ENCODE assay signal across 36 cellular contexts in genomic region chr16:46719528-46719927, GRCh38. TPM values are rescaled to one million over a fixed set of nuclear protein-coding genes. Genes with fewer than 3 reads are reported as not detected.
"Had no signal": no experiment of that assay in that cellular context is flagged by ENCODE, and none has a peak within 500 bp of the region (broad histone marks: within the 10 kb centered on the region; RNA-seq: fewer than 3 reads in every experiment).

No MANE protein-coding gene starts in this region.

- FAIRE-seq: astrocyte, bronchial epithelial cell had no signal

- H3K27me3 Mint-ChIP-seq: activated naive CD4-positive, alpha-beta T cell treated with anti-CD3 and anti-CD28 coated beads, Interleukin-2, amount 10 ng/mL, durations not matched to agents 7 days and 5 days; activated naive CD4-positive, alpha-beta T cell treated with anti-CD3 and anti-CD28 coated beads, Interleukin-2, amount 50 U/mL, for 24 hours; activated naive CD8-positive, alpha-beta T cell; activated naive CD8-positive, alpha-beta T cell treated with anti-CD3 and anti-CD28 coated beads for 36 hours; activated naive CD8-positive, alpha-beta T cell treated with anti-CD3 and anti-CD28 coated beads, Interleukin-2, amount 50 U/mL, for 24 hours; activated T-cell treated with anti-CD3 and anti-CD28 coated beads, Interleukin-2, amount 50 U/mL, for 24 hours; activated T-helper 17 cell treated with anti-CD3 and anti-CD28 coated beads, Interleukin-2, amount 50 U/mL, for 72 hours; central memory CD8-positive, alpha-beta T cell had no signal

- ATAC-seq: activated naive CD4-positive, alpha-beta T cell treated with anti-CD3 and anti-CD28 coated beads, Interleukin-2, amount 50 U/mL, for 72 hours; activated naive CD8-positive, alpha-beta T cell treated with anti-CD3 and anti-CD28 coated beads, Interleukin-2, amount 50 U/mL, for 24 hours; activated T-cell treated with anti-CD3 and anti-CD28 coated beads, Interleukin-2, amount 50 U/mL, for 72 hours; activated T-helper 17 cell treated with anti-CD3 and anti-CD28 coated beads, Interleukin-2, amount 50 U/mL, for 72 hours; body of pancreas had no signal

- H3K4me3 Mint-ChIP-seq: activated naive CD4-positive, alpha-beta T cell treated with anti-CD3 and anti-CD28 coated beads for 36 hours; activated naive CD4-positive, alpha-beta T cell treated with anti-CD3 and anti-CD28 coated beads, Interleukin-2, amount 10 ng/mL, durations not matched to agents 7 days and 5 days; activated naive CD4-positive, alpha-beta T cell treated with anti-CD3 and anti-CD28 coated beads, Interleukin-2, amount 50 U/mL, for 24 hours; activated naive CD8-positive, alpha-beta T cell; activated naive CD8-positive, alpha-beta T cell treated with anti-CD3 and anti-CD28 coated beads for 36 hours; activated naive CD8-positive, alpha-beta T cell treated with anti-CD3 and anti-CD28 coated beads, Interleukin-2, amount 10 ng/mL, durations not matched to agents 7 days and 5 days; activated naive CD8-positive, alpha-beta T cell treated with anti-CD3 and anti-CD28 coated beads, Interleukin-2, amount 50 U/mL, for 24 hours; activated T-cell treated with anti-CD3 and anti-CD28 coated beads, Interleukin-2, amount 50 U/mL, for 24 hours; activated T-cell treated with anti-CD3 and anti-CD28 coated beads, Interleukin-2, amount 50 U/mL, for 4 hours; activated T-cell treated with anti-CD3 and anti-CD28 coated beads, Interleukin-2, amount 50 U/mL, for 72 hours; activated T-helper 1 cell treated with anti-CD3 and anti-CD28 coated beads, Interleukin-12 subunit alpha, Interleukin-12 subunit beta, Interleukin-2, Interleukin-4 antibody, amounts not matched to agents 30 ng/mL and 10 ng/mL and 1 ng/mL, durations not matched to agents 14 hours and 24 hours and 36 hours; activated T-helper 17 cell treated with anti-CD3 and anti-CD28 coated beads, Interleukin-2, amount 50 U/mL, for 72 hours; brain; central memory CD8-positive, alpha-beta T cell had no signal

- DNase-seq: activated effector memory CD4-positive, alpha-beta T cell treated with anti-CD3 and anti-CD28 coated beads, Interleukin-2, amount 50 U/mL, for 16 hours; activated effector memory CD4-positive, alpha-beta T cell treated with Interleukin-2 at 50 U/mL for 16 hours; activated gamma-delta T cell; activated gamma-delta T cell treated with Interleukin-2 at 50 U/mL for 16 hours; activated naive CD4-positive, alpha-beta T cell; activated naive CD4-positive, alpha-beta T cell treated with anti-CD3 and anti-CD28 coated beads for 36 hours; activated naive CD4-positive, alpha-beta T cell treated with anti-CD3 and anti-CD28 coated beads, Interleukin-2, amount 10 ng/mL, durations not matched to agents 7 days and 5 days; activated naive CD4-positive, alpha-beta T cell treated with anti-CD3 and anti-CD28 coated beads, Interleukin-2, amount 50 U/mL, for 16 hours; activated naive CD4-positive, alpha-beta T cell treated with Interleukin-2 at 50 U/mL for 16 hours; activated naive CD8-positive, alpha-beta T cell treated with anti-CD3 and anti-CD28 coated beads for 36 hours; activated naive CD8-positive, alpha-beta T cell treated with anti-CD3 and anti-CD28 coated beads, Interleukin-2, amount 10 ng/mL, durations not matched to agents 7 days and 5 days; activated naive CD8-positive, alpha-beta T cell treated with anti-CD3 and anti-CD28 coated beads, Interleukin-2, amount 50 U/mL, for 24 hours; activated T-cell treated with anti-CD3 and anti-CD28 coated beads, Interleukin-2, amount 50 U/mL, for 1 hour; activated T-cell treated with anti-CD3 and anti-CD28 coated beads, Interleukin-2, amount 50 U/mL, for 24 hours; activated T-cell treated with anti-CD3 and anti-CD28 coated beads, Interleukin-2, amount 50 U/mL, for 4 hours; activated T-cell treated with anti-CD3 and anti-CD28 coated beads, Interleukin-2, amount 50 U/mL, for 72 hours; adrenal gland; amniotic stem cell; amygdala; anterior cingulate cortex; aorta; body of pancreas; brain microvascular endothelial cell; caudate nucleus; cerebellar nuclear complex had no signal

- H3K9me3 Mint-ChIP-seq: activated naive CD4-positive, alpha-beta T cell treated with anti-CD3 and anti-CD28 coated beads for 36 hours; activated naive CD4-positive, alpha-beta T cell treated with anti-CD3 and anti-CD28 coated beads, Interleukin-2, amount 10 ng/mL, durations not matched to agents 7 days and 5 days; activated naive CD4-positive, alpha-beta T cell treated with anti-CD3 and anti-CD28 coated beads, Interleukin-2, amount 50 U/mL, for 24 hours; activated naive CD4-positive, alpha-beta T cell treated with anti-CD3 and anti-CD28 coated beads, Interleukin-2, amount 50 U/mL, for 72 hours; activated naive CD8-positive, alpha-beta T cell treated with anti-CD3 and anti-CD28 coated beads, Interleukin-2, amount 10 ng/mL, durations not matched to agents 7 days and 5 days; activated naive CD8-positive, alpha-beta T cell treated with anti-CD3 and anti-CD28 coated beads, Interleukin-2, amount 50 U/mL, for 24 hours; activated T-cell treated with anti-CD3 and anti-CD28 coated beads, Interleukin-2, amount 50 U/mL, for 4 hours; activated T-cell treated with anti-CD3 and anti-CD28 coated beads, Interleukin-2, amount 50 U/mL, for 72 hours; activated T-helper 1 cell treated with anti-CD3 and anti-CD28 coated beads, Interleukin-12 subunit alpha, Interleukin-12 subunit beta, Interleukin-2, Interleukin-4 antibody, amounts not matched to agents 30 ng/mL and 10 ng/mL and 1 ng/mL, durations not matched to agents 14 hours and 24 hours and 36 hours; activated T-helper 17 cell treated with anti-CD3 and anti-CD28 coated beads, Interleukin-2, amount 50 U/mL, for 72 hours; central memory CD8-positive, alpha-beta T cell had no signal

- H3K27ac Mint-ChIP-seq: activated naive CD4-positive, alpha-beta T cell treated with anti-CD3 and anti-CD28 coated beads for 36 hours; activated naive CD4-positive, alpha-beta T cell treated with anti-CD3 and anti-CD28 coated beads, Interleukin-2, amount 10 ng/mL, durations not matched to agents 7 days and 5 days; activated naive CD4-positive, alpha-beta T cell treated with anti-CD3 and anti-CD28 coated beads, Interleukin-2, amount 50 U/mL, for 24 hours; activated naive CD4-positive, alpha-beta T cell treated with anti-CD3 and anti-CD28 coated beads, Interleukin-2, amount 50 U/mL, for 72 hours; activated naive CD8-positive, alpha-beta T cell; activated naive CD8-positive, alpha-beta T cell treated with anti-CD3 and anti-CD28 coated beads for 36 hours; activated naive CD8-positive, alpha-beta T cell treated with anti-CD3 and anti-CD28 coated beads, Interleukin-2, amount 10 ng/mL, durations not matched to agents 7 days and 5 days; activated naive CD8-positive, alpha-beta T cell treated with anti-CD3 and anti-CD28 coated beads, Interleukin-2, amount 50 U/mL, for 24 hours; activated T-cell treated with anti-CD3 and anti-CD28 coated beads, Interleukin-2, amount 50 U/mL, for 24 hours; activated T-cell treated with anti-CD3 and anti-CD28 coated beads, Interleukin-2, amount 50 U/mL, for 72 hours; activated T-helper 1 cell treated with anti-CD3 and anti-CD28 coated beads, Interleukin-12 subunit alpha, Interleukin-12 subunit beta, Interleukin-2, Interleukin-4 antibody, amounts not matched to agents 30 ng/mL and 10 ng/mL and 1 ng/mL, durations not matched to agents 14 hours and 24 hours and 36 hours; activated T-helper 17 cell treated with anti-CD3 and anti-CD28 coated beads, Interleukin-2, amount 50 U/mL, for 72 hours; activated T-helper 2 cell treated with anti-CD3 and anti-CD28 coated beads, Interferon-gamma antibody, Interleukin-2, Interleukin-4, amounts not matched to agents 10 μg/mL and 5 μg/mL and 100 μg/mL, durations not matched to agents 14 hours and 24 hours and 36 hours; brain had no signal

- H3K4me1 Mint-ChIP-seq: activated naive CD4-positive, alpha-beta T cell treated with anti-CD3 and anti-CD28 coated beads, Interleukin-2, amount 10 ng/mL, durations not matched to agents 7 days and 5 days; activated naive CD4-positive, alpha-beta T cell treated with anti-CD3 and anti-CD28 coated beads, Interleukin-2, amount 50 U/mL, for 24 hours; activated naive CD8-positive, alpha-beta T cell treated with anti-CD3 and anti-CD28 coated beads for 36 hours; activated naive CD8-positive, alpha-beta T cell treated with anti-CD3 and anti-CD28 coated beads, Interleukin-2, amount 10 ng/mL, durations not matched to agents 7 days and 5 days; activated naive CD8-positive, alpha-beta T cell treated with anti-CD3 and anti-CD28 coated beads, Interleukin-2, amount 50 U/mL, for 24 hours; activated T-helper 17 cell treated with anti-CD3 and anti-CD28 coated beads, Interleukin-2, amount 50 U/mL, for 72 hours; brain; central memory CD8-positive, alpha-beta T cell had no signal

- H3K36me3 Mint-ChIP-seq: activated naive CD4-positive, alpha-beta T cell treated with anti-CD3 and anti-CD28 coated beads, Interleukin-2, amount 10 ng/mL, durations not matched to agents 7 days and 5 days; activated naive CD4-positive, alpha-beta T cell treated with anti-CD3 and anti-CD28 coated beads, Interleukin-2, amount 50 U/mL, for 24 hours; activated naive CD4-positive, alpha-beta T cell treated with anti-CD3 and anti-CD28 coated beads, Interleukin-2, amount 50 U/mL, for 72 hours; activated naive CD8-positive, alpha-beta T cell; activated naive CD8-positive, alpha-beta T cell treated with anti-CD3 and anti-CD28 coated beads for 36 hours; activated naive CD8-positive, alpha-beta T cell treated with anti-CD3 and anti-CD28 coated beads, Interleukin-2, amount 10 ng/mL, durations not matched to agents 7 days and 5 days; brain had no signal

RNA-seq across cellular contexts. Expression of gene MYLK3, which starts 28.6 kb away (rescaled TPM):
- total RNA-seq: ascending aorta had no signal

RNA-seq across cellular contexts. Expression of gene ORC6, which starts 30.1 kb away (rescaled TPM):
- total RNA-seq: ascending aorta had no signal
